ENCODE assay signal across 9 cellular contexts in genomic region chr7:16754869-16755317, GRCh38. TPM values are rescaled to one million over a fixed set of nuclear protein-coding genes. Genes with fewer than 3 reads are reported as not detected.
DNase-seq lines count a peak whose midpoint lies in the region; ATAC-seq and TF ChIP-seq lines count a peak whose summit lies in the region.
"Had no signal": no experiment of that assay in that cellular context is flagged by ENCODE, and none has a peak within 500 bp of the region (broad histone marks: within the 10 kb centered on the region; RNA-seq: fewer than 3 reads in every experiment).

No MANE protein-coding gene starts in this region.

- H3K27ac Mint-ChIP-seq in activated CD8-positive, alpha-beta memory T cell treated with anti-CD3 and anti-CD28 coated beads, Interleukin-2, amount 10 ng/mL, durations not matched to agents 7 days and 5 days, result no peak overlapping the region

- no peaks in the 10 kb centered on the region for H3K36me3 Mint-ChIP-seq in activated CD8-positive, alpha-beta memory T cell treated with anti-CD3 and anti-CD28 coated beads, Interleukin-2, amount 10 ng/mL, durations not matched to agents 7 days and 5 days

- H3K4me3 Mint-ChIP-seq in activated CD8-positive, alpha-beta memory T cell treated with anti-CD3 and anti-CD28 coated beads, Interleukin-2, amount 10 ng/mL, durations not matched to agents 7 days and 5 days, result peak overlapping the region; percentile 64

- H3K4me3 ChIP-seq in WERI-Rb-1 (ENCODE audit: low read depth, low read length) (peak overlapping the region; percentile 82), iPS-15b (ENCODE audit: low read depth, low read length) (peak overlapping the region; percentile 90), subcutaneous abdominal adipose tissue (ENCODE audit: low read depth in 1 of 5, low read length in 5 of 5) (peak overlapping the region; percentile 79 to 96 (median 90))

- no peak for DNase-seq in activated CD8-positive, alpha-beta memory T cell treated with anti-CD3 and anti-CD28 coated beads, Interleukin-2, amount 10 ng/mL, durations not matched to agents 7 days and 5 days
- no peak for DNase-seq in activated CD8-positive, alpha-beta memory T cell treated with anti-CD3 and anti-CD28 coated beads, Interleukin-2, amount 50 U/mL, for 4 hours
- DNase-seq in WERI-Rb-1 (peak; percentile 49), SW 1271 (lab: John Stamatoyannopoulos, UW) (no peak), SIG-M5 treated with dmso at 0.1 percent for 504 hours (lab: John Stamatoyannopoulos, UW; ENCODE audit: unreplicated experiment) (no peak)
- DNase-seq: activated naive CD4-positive, alpha-beta T cell had no signal

- peak overlapping the region; percentile 78 for H3K27ac ChIP-seq in WERI-Rb-1
- H3K27ac ChIP-seq in subcutaneous abdominal adipose tissue (ENCODE audit: low read depth, low read length), result peak overlapping the region; percentile 73

- ATAC-seq in activated CD8-positive, alpha-beta memory T cell treated with anti-CD3 and anti-CD28 coated beads, Interleukin-2, amount 10 ng/mL, durations not matched to agents 7 days and 5 days, result no peak
- ATAC-seq in HG02852 (IDR thresholded peaks at IDR 0.05; ENCODE audit: unreplicated experiment), result no peak

- H3K9me3 ChIP-seq in WERI-Rb-1 (ENCODE audit: severe bottlenecking), result no peaks in the 10 kb centered on the region
- H3K9me3 ChIP-seq in iPS-15b (ENCODE audit: control insufficient read depth, insufficient read depth, low read length), result no peaks in the 10 kb centered on the region
- no peaks in the 10 kb centered on the region for H3K9me3 ChIP-seq in subcutaneous abdominal adipose tissue (ENCODE audit: control insufficient read depth in 5 of 5, low read length in 5 of 5)

- H3K9me3 Mint-ChIP-seq in activated CD8-positive, alpha-beta memory T cell treated with anti-CD3 and anti-CD28 coated beads, Interleukin-2, amount 10 ng/mL, durations not matched to agents 7 days and 5 days (ENCODE audit: low read depth), result no peaks in the 10 kb centered on the region

- peak overlapping the region; percentile 16 for H3K9ac ChIP-seq in iPS-15b (ENCODE audit: low read depth, low read length)
- H3K9ac ChIP-seq in subcutaneous abdominal adipose tissue (ENCODE audit: low read length in 5 of 5), result peak overlapping the region in 4 of 5 donors; percentile 0 to 69 (median 39)

- TF ChIP-seq CTCF in WERI-Rb-1 (IDR thresholded peaks at IDR 0.05; ENCODE audit: low read depth, low read length), result no peak

- no peaks in the 10 kb centered on the region; the same call in 1 of the 2 replicates for H3K36me3 ChIP-seq in WERI-Rb-1
- H3K36me3 ChIP-seq in iPS-15b (ENCODE audit: control insufficient read depth, insufficient read depth, low read length), result no peaks in the 10 kb centered on the region
- H3K36me3 ChIP-seq in subcutaneous abdominal adipose tissue (ENCODE audit: control insufficient read depth in 5 of 5, insufficient read depth in 5 of 5, low read length in 5 of 5), result no peaks in the 10 kb centered on the region

- no peaks in the 10 kb centered on the region for H3K27me3 ChIP-seq in WERI-Rb-1 (ENCODE audit: insufficient read depth, low read depth, severe bottlenecking)
- peaks cover 6% of the 10 kb centered on the region for H3K27me3 ChIP-seq in iPS-15b (ENCODE audit: control insufficient read depth, insufficient read depth, low read length)
- H3K27me3 ChIP-seq in subcutaneous abdominal adipose tissue (ENCODE audit: control insufficient read depth in 5 of 5, insufficient read depth in 4 of 5, low read length in 5 of 5), result no peaks in the 10 kb centered on the region

- peaks cover 14% of the 10 kb centered on the region for H3K4me1 Mint-ChIP-seq in activated CD8-positive, alpha-beta memory T cell treated with anti-CD3 and anti-CD28 coated beads, Interleukin-2, amount 10 ng/mL, durations not matched to agents 7 days and 5 days

- H3K4me1 ChIP-seq in iPS-15b (ENCODE audit: control insufficient read depth, insufficient read depth, low read length) (peaks cover 3% of the 10 kb centered on the region), subcutaneous abdominal adipose tissue (ENCODE audit: control insufficient read depth in 5 of 5, insufficient read depth in 5 of 5, low read length in 5 of 5) (peaks cover 0 to 20% (median 16%) of the 10 kb centered on the region in 5 donors)

- CTCF ChIA-PET in activated CD8-positive, alpha-beta memory T cell treated with anti-CD3 and anti-CD28 coated beads, Interleukin-2, amount 10 ng/mL, durations not matched to agents 7 days and 5 days (lab: Charles Lee), result interaction anchor here (0.6 to 1.1 kb wide), 2 partner anchors 15 to 69 kb away, joined by 3 read pairs; no protein-coding TSS in a partner anchor

- H3K27me3 Mint-ChIP-seq in activated CD8-positive, alpha-beta memory T cell treated with anti-CD3 and anti-CD28 coated beads, Interleukin-2, amount 10 ng/mL, durations not matched to agents 7 days and 5 days, result peaks cover 31% of the 10 kb centered on the region

RNA-seq across cellular contexts. Expression of gene TSPAN13, which starts 1.3 kb away (rescaled TPM):
- total RNA-seq in activated CD8-positive, alpha-beta memory T cell treated with anti-CD3 and anti-CD28 coated beads, Interleukin-2, amount 10 ng/mL, durations not matched to agents 7 days and 5 days, result 1 to 10 TPM in 1 of 2 experiments, under 1 TPM in 1; 0.41 to 2.7 TPM

RNA-seq across cellular contexts. Expression of gene AGR2, which starts 49.9 kb away (rescaled TPM):
- not detected for total RNA-seq in activated CD8-positive, alpha-beta memory T cell treated with anti-CD3 and anti-CD28 coated beads, Interleukin-2, amount 10 ng/mL, durations not matched to agents 7 days and 5 days
